7 cellular contexts compared by ENCODE assay signal in genomic region chr2:38037757-38038615, GRCh38. TPM values are rescaled to one million over a fixed set of nuclear protein-coding genes. Genes with fewer than 3 reads are reported as not detected.
A peak's percentile ranks its signal among the peaks of the same experiment; 100 is the strongest.
DNase-seq lines count a peak whose midpoint lies in the region; ATAC-seq, FAIRE-seq and TF ChIP-seq lines count a peak whose summit lies in the region.

No MANE protein-coding gene starts in this region.

- H3K27ac ChIP-seq in HepG2 (ENCODE audit: extremely low read length, insufficient read depth, low read length), result no peak overlapping the region
- H3K27ac ChIP-seq in stomach smooth muscle (ENCODE audit: low read length), result peak overlapping the region; percentile 50

- peaks cover 17% of the 10 kb centered on the region for H3K27me3 Mint-ChIP-seq in brain

- no peak for FAIRE-seq in HepG2 (lab: Jason Lieb, UNC)

- no TSS peak for BruUV-seq in HepG2 (replicated peaks; lab: Mats Ljungman, UMichigan)

- H3K4me2 ChIP-seq in HepG2 (ENCODE audit: low read depth, low read length), result peak overlapping the region; percentile 69

- H3K27me3 ChIP-seq in HepG2 (ENCODE audit: control insufficient read depth in 1 of 2, insufficient read depth in 2 of 2, low read length in 2 of 2), result peaks cover 8 to 35% of the 10 kb centered on the region in 2 experiments; a peak in 4 of 5 replicates
- no peaks in the 10 kb centered on the region for H3K27me3 ChIP-seq in stomach smooth muscle (ENCODE audit: control insufficient read depth in 1 of 2, insufficient read depth in 2 of 2, low read length in 2 of 2)

- POLR2A ChIA-PET in GM10248 (lab: Yijun Ruan, JAX) (interaction anchor here (0.6 to 1.1 kb wide), 4 partner anchors 18 to 38 kb away, joined by 3 to 5 read pairs (median 3); partner anchors contain the start of gene CYP1B1), HepG2 (lab: Yijun Ruan, JAX) (no interaction called here)

- DNase-seq in GM10248 (ENCODE audit: extremely low spot score) (peak; percentile 70), HepG2 (ENCODE audit: low spot score) (no peak), dedifferentiated amniotic fluid mesenchymal stem cell (ENCODE audit: extremely low spot score) (no peak)

- TF ChIP-seq EP300 in HepG2 (IDR thresholded peaks at IDR 0.05; ENCODE audit: low read depth in 2 of 2, low read length in 2 of 2) (no peak), HepG2 (CRISPR knock-in tag; IDR thresholded peaks at IDR 0.05; ENCODE audit: borderline replicate concordance) (no peak)

- no peaks in the 10 kb centered on the region for H3K36me3 ChIP-seq in HepG2 (replicated peaks in 1 of 2; ENCODE audit: control insufficient read depth in 1 of 2, insufficient read depth in 2 of 2, low read length in 2 of 2)
- no peaks in the 10 kb centered on the region for H3K36me3 ChIP-seq in stomach smooth muscle (ENCODE audit: control insufficient read depth in 2 of 2, insufficient read depth in 2 of 2, low read length in 2 of 2)

- peaks cover 19% of the 10 kb centered on the region for H3K4me1 Mint-ChIP-seq in brain

- intact Hi-C loops in HepG2 (cut with micrococcal nuclease; ENCODE audit: unreplicated experiment), result no loop called here

- 0 out of 2 replicates have a peak, but pooled peaks have one; percentile 33 for TF ChIP-seq RAD21 in HepG2 (CRISPR knock-in tag; IDR thresholded peaks at IDR 0.05)

- peaks cover under 1 to 16% (median 5%) of the 10 kb centered on the region in 5 experiments for H3K9me3 Mint-ChIP-seq in brain

- ATAC-seq in GM19468 (IDR thresholded peaks at IDR 0.05; ENCODE audit: extremely low read depth, unreplicated experiment), result peak; percentile 65
- ATAC-seq in HG03558 (IDR thresholded peaks at IDR 0.05; ENCODE audit: extremely low read depth, unreplicated experiment), result peak; percentile 44
- peak; percentile 94 for ATAC-seq in HepG2

- in situ Hi-C loops in HepG2 (cut with HindIII; ENCODE audit: extremely low pct_ligation_motif_present, low pct_unique_long_range_greater_than_20kb), result no loop called here

- WGBS in HepG2 (ENCODE audit: low lambda C conversion rate), result 16% methylated on average over 38 of the region's 38 CpGs

- no peak for TF ChIP-seq POLR2A in HepG2 (IDR thresholded peaks at IDR 0.05; ENCODE audit: insufficient read depth in 1 of 2, low read depth in 2 of 2, low read length in 2 of 2)

- no peaks in the 10 kb centered on the region for H3K79me2 ChIP-seq in HepG2 (ENCODE audit: insufficient read depth, low read length)

- H4K20me1 ChIP-seq in HepG2 (ENCODE audit: insufficient read depth, low read length), result no peaks in the 10 kb centered on the region

- H3K4me3 ChIP-seq in HepG2 (replicated peaks in 1 of 3; ENCODE audit: insufficient read depth in 1 of 3, low read depth in 2 of 3, low read length in 3 of 3) (peak overlapping the region; percentile 21 to 42 (median 35); a peak in 3 of 6 replicates), stomach smooth muscle (ENCODE audit: low read length in 2 of 2) (peak overlapping the region; percentile 63 to 66)

- no peak overlapping the region for H3K9ac ChIP-seq in HepG2 (ENCODE audit: insufficient read depth, low read depth, low read length)
- peak overlapping the region; percentile 55 to 70 for H3K9ac ChIP-seq in stomach smooth muscle (ENCODE audit: low read length in 2 of 2)

- H3K9me3 ChIP-seq in HepG2 (ENCODE audit: low read length) (no peaks in the 10 kb centered on the region), stomach smooth muscle (ENCODE audit: control insufficient read depth in 2 of 2, low read length in 2 of 2) (no peaks in the 10 kb centered on the region)

- peak overlapping the region; percentile 69 for H2AFZ ChIP-seq in HepG2 (ENCODE audit: low read length)

- no peaks in the 10 kb centered on the region for H3K36me3 Mint-ChIP-seq in brain

- peak overlapping the region; percentile 24 to 68 (median 58) for H3K4me3 Mint-ChIP-seq in brain

- H3K27ac Mint-ChIP-seq in brain, result peak overlapping the region in 4 of 5 experiments; percentile 0 to 70 (median 48)

- TF ChIP-seq CTCF in GM10248 (IDR thresholded peaks at IDR 0.05; ENCODE audit: control extremely low read depth, extremely low read depth, low read depth, missing control alignments), result peak; percentile 80
- TF ChIP-seq CTCF in brain (conservative IDR thresholded peaks at IDR 0.05), result no peak
- peak; percentile 63 for TF ChIP-seq CTCF in HepG2 (CRISPR knock-in tag; IDR thresholded peaks at IDR 0.05)

- peaks cover 13% of the 10 kb centered on the region; the same call in 1 of the 2 replicates for H3K4me1 ChIP-seq in HepG2 (ENCODE audit: insufficient read depth, low read length)
- peaks cover 10% of the 10 kb centered on the region for H3K4me1 ChIP-seq in stomach smooth muscle (ENCODE audit: control insufficient read depth, insufficient read depth, low read length)

- CTCF ChIA-PET in GM10248 (lab: Yijun Ruan, JAX), result interaction anchor here (0.6 to 2.9 kb wide), 25 partner anchors 8 to 715 kb away, joined by 3 to 11 read pairs (median 4); partner anchors contain the start of gene CYP1B1
- CTCF ChIA-PET in HepG2 (lab: Yijun Ruan, JAX; ENCODE audit: low intra/inter-chr PET ratio, low total read pairs), result no interaction called here

TF ChIP-seq in HepG2, 621 proteins besides CTCF, POLR2A, EP300 and RAD21 (continues in another document):
- TF ChIP-seq ZNF766 (CRISPR knock-in tag; IDR thresholded peaks at IDR 0.05; ENCODE audit: borderline replicate concordance) (0 out of 2 replicates have a peak, but pooled peaks have one; percentile 17), ZNF687 (CRISPR knock-in tag; IDR thresholded peaks at IDR 0.05) (peak; percentile 29; the same call in 1 of the 2 replicates), HINFP (CRISPR knock-in tag; IDR thresholded peaks at IDR 0.05; ENCODE audit: low read depth) (peak; percentile 55; the same call in 1 of the 2 replicates), ZNF629 (CRISPR knock-in tag; conservative IDR thresholded peaks at IDR 0.05) (peak; percentile 64)

RNA-seq across cellular contexts. Expression of gene CYP1B1, which starts 38.0 kb away (rescaled TPM):
- 1.3 TPM for polyA plus RNA-seq in brain (ENCODE audit: insufficient read depth, low read depth, low replicate concordance)
- total RNA-seq in HepG2 (2016; rRNA removed; fragmentation: Illumina TruSeq; extraction: Trizol), result not detected in 2 replicates
- not detected in 2 replicates for total RNA-seq in HepG2 (2016; cell fraction: cytosol; rRNA removed; fragmentation: Illumina TruSeq; extraction: Trizol; ENCODE audit: low read depth)
- not detected in 2 replicates for total RNA-seq in HepG2 (2016; cell fraction: insoluble cytoplasmic fraction; rRNA removed; fragmentation: Illumina TruSeq; extraction: Trizol)
- not detected in 2 replicates for total RNA-seq in HepG2 (2016; cell fraction: membrane; rRNA removed; fragmentation: Illumina TruSeq; extraction: Trizol)
- 0.09 TPM in 1 of 2 replicates, not detected in the other for total RNA-seq in HepG2 (2016; cell fraction: nucleus; rRNA removed; fragmentation: Illumina TruSeq; extraction: Trizol)
- polyA plus RNA-seq in HepG2 (2011; rRNA removed), result not detected in 2 replicates
- polyA plus RNA-seq in HepG2 (2011; cell fraction: cytosol; rRNA removed), result not detected in 2 replicates
- polyA plus RNA-seq in HepG2 (2011; cell fraction: nucleus; rRNA removed), result not detected in 2 replicates
- not detected in 2 replicates for polyA plus RNA-seq in HepG2 (2012)
- polyA plus RNA-seq in HepG2 (2016; cell fraction: cytosol; fragmentation: Illumina TruSeq; extraction: Trizol; ENCODE audit: low read depth), result not detected in 2 replicates
- polyA plus RNA-seq in HepG2 (2016; cell fraction: insoluble cytoplasmic fraction; fragmentation: Illumina TruSeq; extraction: Trizol; ENCODE audit: low read depth), result not detected in 2 replicates
- polyA plus RNA-seq in HepG2 (2016; cell fraction: membrane; fragmentation: Illumina TruSeq; extraction: Trizol; ENCODE audit: low read depth), result not detected in 2 replicates
- polyA plus RNA-seq in HepG2 (2016; cell fraction: nucleus; fragmentation: Illumina TruSeq; extraction: Trizol; ENCODE audit: insufficient read depth, low read depth), result 0.11 TPM in 1 of 2 replicates, not detected in the other
- 7.5 TPM in 1 of 2 replicates, not detected in the other for polyA minus RNA-seq in HepG2 (2011; rRNA and poly(A)+ RNA removed; ENCODE audit: low replicate concordance)
- polyA minus RNA-seq in HepG2 (2011; cell fraction: cytosol; rRNA and poly(A)+ RNA removed), result not detected in 2 replicates
- polyA minus RNA-seq in HepG2 (2011; cell fraction: nucleus; rRNA and poly(A)+ RNA removed), result not detected in 2 replicates

Comparison
In these comparisons a context has a peak if more than half of its experiments do, and no peak if none do; other contexts are left out.
1. CTCF ChIP-seq: peak in GM10248 (single experiment) and HepG2 (single experiment); none in brain (0 of 2).
2. ATAC-seq: peak in every context shown above with its lines; median percentile 94 in HepG2; 65 in GM19468; 44 in HG03558.